ENCODE assay signal across 18 cellular contexts in the genomic region with DNA sequence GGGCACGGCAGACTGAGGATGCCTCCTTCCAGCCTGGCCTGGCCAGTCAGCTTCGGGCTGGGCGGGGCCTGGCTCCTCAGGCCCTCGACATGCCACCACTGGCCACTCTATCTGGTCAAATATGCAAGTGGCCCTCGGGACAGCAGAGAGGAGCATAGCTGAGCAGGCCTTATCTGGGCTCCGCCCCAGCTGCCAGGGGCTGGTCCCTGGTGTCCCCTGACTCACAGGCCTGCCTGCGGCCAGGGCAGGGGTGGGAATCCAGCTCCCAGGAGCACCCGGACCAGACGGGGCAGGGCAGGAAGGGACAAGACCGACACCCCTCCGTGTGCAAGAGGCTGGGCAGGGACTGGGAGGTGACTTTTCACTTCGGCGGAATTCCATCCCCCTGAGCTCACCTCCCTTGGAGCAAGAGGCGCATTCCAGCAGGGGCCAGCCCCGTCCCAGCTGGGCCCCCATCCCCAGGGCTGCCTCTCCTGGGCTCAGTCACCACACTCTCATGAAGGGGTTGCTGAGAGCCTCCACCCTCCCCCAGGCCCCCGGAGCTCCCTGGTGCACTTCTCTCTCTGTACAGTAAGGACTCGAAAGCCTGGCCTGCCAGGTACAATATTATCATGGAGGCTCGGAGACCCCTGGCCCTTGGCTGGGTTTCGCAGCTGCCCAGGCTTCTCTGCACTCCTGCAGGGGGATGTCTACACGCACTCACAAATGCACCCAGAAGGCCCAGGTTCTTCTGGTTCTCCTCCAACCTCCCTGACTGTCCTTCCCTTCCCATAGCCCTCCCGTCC. TPM values are rescaled to one million over a fixed set of nuclear protein-coding genes. Genes with fewer than 3 reads are reported as not detected.
A peak's percentile ranks its signal among the peaks of the same experiment; 100 is the strongest.
DNase-seq lines count a peak whose midpoint lies in the region; ATAC-seq and TF ChIP-seq lines count a peak whose summit lies in the region.
"Had no signal": no experiment of that assay in that cellular context is flagged by ENCODE, and none has a peak within 500 bp of the region (broad histone marks: within the 10 kb centered on the region; RNA-seq: fewer than 3 reads in every experiment).

No MANE protein-coding gene starts in this region.

- intact Hi-C loops in Right ventricle myocardium inferior (cut with DNase I) (no loop called here), left cardiac atrium (cut with DNase I) (no loop called here)

- H3K4me1 Mint-ChIP-seq in progenitor cell of endocrine pancreas (ENCODE audit: low read depth) = peaks cover 2% of the 10 kb centered on the region
- H3K4me1 Mint-ChIP-seq: memory B cell had no signal

- TF ChIP-seq CTCF in progenitor cell of endocrine pancreas (IDR thresholded peaks at IDR 0.05; ENCODE audit: unreplicated experiment) = no peak

- peak; percentile 25 for ATAC-seq in Right ventricle myocardium inferior
- ATAC-seq in left cardiac atrium = no peak
- no peak for ATAC-seq in GM19455 (IDR thresholded peaks at IDR 0.05; ENCODE audit: unreplicated experiment)
- ATAC-seq: gastrocnemius medialis; stimulated activated naive CD8-positive, alpha-beta T cell treated with anti-CD3 and anti-CD28 coated beads, Interleukin-15, amount 100 ng/mL, for 72 hours had no signal

- no peak overlapping the region for H3K4me3 Mint-ChIP-seq in progenitor cell of endocrine pancreas (ENCODE audit: low read depth)
- H3K4me3 Mint-ChIP-seq: activated naive CD8-positive, alpha-beta T cell treated with anti-CD3 and anti-CD28 coated beads, Interleukin-2, amount 10 ng/mL, durations not matched to agents 7 days and 5 days; dendritic cell treated with granulocyte-macrophage colony-stimulating factor and Interleukin-4, amounts not matched to agents 40 ng/mL and 50 ng/mL, for 4 days; memory B cell; stimulated activated naive CD8-positive, alpha-beta T cell treated with anti-CD3 and anti-CD28 coated beads, Interleukin-15, amount 100 ng/mL, for 72 hours had no signal

- DNase-seq in Right ventricle myocardium inferior (ENCODE audit: missing footprints) (peak; percentile 59), left cardiac atrium (no peak), SW480 (ENCODE audit: low spot score) (peak; percentile 88), kidney tubule cell (ENCODE audit: low spot score) (peak; percentile 99), progenitor cell of endocrine pancreas (ENCODE audit: low spot score, unreplicated experiment) (no peak), Kasumi-1 (lab: John Stamatoyannopoulos, UW) (no peak), NCI-H1092 (lab: John Stamatoyannopoulos, UW) (no peak)
- DNase-seq: activated naive CD8-positive, alpha-beta T cell treated with anti-CD3 and anti-CD28 coated beads, Interleukin-2, amount 10 ng/mL, durations not matched to agents 7 days and 5 days; DMS 273 treated with DMSO at 0.1 percent for 48 hours; gastrocnemius medialis; NCI-H1436 treated with DMSO at 0.1 percent for 48 hours; stimulated activated CD4-positive, alpha-beta T cell treated with anti-CD3 and anti-CD28 coated beads, Interleukin-4, amount 100 ng/mL, for 24 hours; stimulated activated naive CD8-positive, alpha-beta T cell treated with anti-CD3 and anti-CD28 coated beads, Interleukin-15, amount 100 ng/mL, for 72 hours had no signal

- no peak overlapping the region for H3K27ac Mint-ChIP-seq in progenitor cell of endocrine pancreas
- H3K27ac Mint-ChIP-seq: activated naive CD8-positive, alpha-beta T cell treated with anti-CD3 and anti-CD28 coated beads, Interleukin-2, amount 10 ng/mL, durations not matched to agents 7 days and 5 days; dendritic cell treated with granulocyte-macrophage colony-stimulating factor and Interleukin-4, amounts not matched to agents 40 ng/mL and 50 ng/mL, for 4 days; memory B cell; stimulated activated naive CD8-positive, alpha-beta T cell treated with anti-CD3 and anti-CD28 coated beads, Interleukin-15, amount 100 ng/mL, for 72 hours had no signal

- H3K9me3 Mint-ChIP-seq in progenitor cell of endocrine pancreas (ENCODE audit: low read depth) = no peaks in the 10 kb centered on the region
- H3K9me3 Mint-ChIP-seq: activated naive CD8-positive, alpha-beta T cell treated with anti-CD3 and anti-CD28 coated beads, Interleukin-2, amount 10 ng/mL, durations not matched to agents 7 days and 5 days; dendritic cell treated with granulocyte-macrophage colony-stimulating factor and Interleukin-4, amounts not matched to agents 40 ng/mL and 50 ng/mL, for 4 days; stimulated activated naive CD8-positive, alpha-beta T cell treated with anti-CD3 and anti-CD28 coated beads, Interleukin-15, amount 100 ng/mL, for 72 hours had no signal

- no peaks in the 10 kb centered on the region for H3K36me3 Mint-ChIP-seq in progenitor cell of endocrine pancreas (ENCODE audit: insufficient read depth)
- H3K36me3 Mint-ChIP-seq: activated naive CD8-positive, alpha-beta T cell treated with anti-CD3 and anti-CD28 coated beads, Interleukin-2, amount 10 ng/mL, durations not matched to agents 7 days and 5 days; memory B cell had no signal

- peaks cover 23% of the 10 kb centered on the region for H3K27me3 Mint-ChIP-seq in progenitor cell of endocrine pancreas
- H3K27me3 Mint-ChIP-seq: activated naive CD8-positive, alpha-beta T cell treated with anti-CD3 and anti-CD28 coated beads, Interleukin-2, amount 10 ng/mL, durations not matched to agents 7 days and 5 days had no signal

RNA-seq across cellular contexts. Expression of gene WNT7A, which starts 29.5 kb away (rescaled TPM):
- not detected for total RNA-seq in Right ventricle myocardium inferior
- total RNA-seq in left cardiac atrium = not detected
- not detected in 2 replicates for total RNA-seq in progenitor cell of endocrine pancreas
- total RNA-seq: gastrocnemius medialis; posterior vena cava; T-helper 2 cell treated with Interferon-gamma antibody and Interleukin-4, amounts not matched to agents 100 ng/mL and 5 ng/mL, for 36 hours had no signal

Comparison
In these comparisons a context has a peak if more than half of its experiments do, and no peak if none do; other contexts are left out.
1. DNase-seq: peak in Right ventricle myocardium inferior (single experiment), SW480 (single experiment) and kidney tubule cell (single experiment); none in left cardiac atrium (single experiment), progenitor cell of endocrine pancreas (single experiment), Kasumi-1 (0 of 2) and NCI-H1092 (single experiment).